In the genomic region with DNA sequence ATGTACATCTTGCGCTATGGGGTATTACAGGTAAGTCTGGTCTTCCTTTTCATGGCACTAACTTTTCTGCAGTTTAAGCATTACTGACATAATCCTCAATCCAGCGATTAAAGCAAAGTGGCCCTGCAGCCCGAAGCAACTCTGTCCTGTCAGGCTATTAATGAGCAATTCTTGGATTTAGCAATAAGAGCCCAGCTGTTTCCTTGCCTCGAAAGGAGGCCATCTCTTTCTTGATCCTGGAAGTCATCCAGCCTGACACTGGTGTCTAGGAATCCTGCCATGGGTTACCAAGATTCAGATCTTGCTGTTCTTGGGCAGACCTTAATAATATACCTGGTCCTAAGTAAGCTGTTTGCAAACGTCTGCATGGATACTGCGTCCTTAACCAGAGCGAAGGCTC, we compare ENCODE assay signal across 28 cellular contexts.
DNase-seq lines count a peak whose midpoint lies in the region; ATAC-seq and TF ChIP-seq lines count a peak whose summit lies in the region.
"Had no signal": no experiment of that assay in that cellular context is flagged by ENCODE, and none has a peak within 500 bp of the region (broad histone marks: within the 10 kb centered on the region; RNA-seq: fewer than 3 reads in every experiment).

No MANE protein-coding gene starts in this region.

- H3K4me1 ChIP-seq in breast epithelium = no peaks in the 10 kb centered on the region
- no peaks in the 10 kb centered on the region for H3K4me1 ChIP-seq in endocrine pancreas (ENCODE audit: control insufficient read depth, insufficient read depth, low read length)
- H3K4me1 ChIP-seq: parathyroid adenoma had no signal

- no peak overlapping the region for H3K27ac Mint-ChIP-seq in MCF 10A (ENCODE audit: low read depth, unreplicated experiment)
- H3K27ac Mint-ChIP-seq in activated naive CD8-positive, alpha-beta T cell treated with anti-CD3 and anti-CD28 coated beads for 36 hours = no peak overlapping the region
- no peak overlapping the region for H3K27ac Mint-ChIP-seq in activated CD8-positive, alpha-beta memory T cell treated with anti-CD3 and anti-CD28 coated beads, Interleukin-2, amount 10 ng/mL, durations not matched to agents 7 days and 5 days
- H3K27ac Mint-ChIP-seq: activated naive CD8-positive, alpha-beta T cell treated with anti-CD3 and anti-CD28 coated beads, Interleukin-2, amount 10 ng/mL, durations not matched to agents 7 days and 5 days; B cell; stimulated activated naive B cell treated with anti-CD40 and anti-IgM and Interleukin-4, amounts not matched to agents 10 μg/mL and 1 μg/mL and 100 μg/mL, for 72 hours had no signal

- H3K27ac ChIP-seq in breast epithelium = no peak overlapping the region
- H3K27ac ChIP-seq: parathyroid adenoma, RWPE1, sigmoid colon, SK-N-MC had no signal

- H3K4me3 Mint-ChIP-seq in MCF 10A (ENCODE audit: unreplicated experiment) = no peak overlapping the region
- no peak overlapping the region for H3K4me3 Mint-ChIP-seq in activated naive CD8-positive, alpha-beta T cell treated with anti-CD3 and anti-CD28 coated beads for 36 hours
- no peak overlapping the region for H3K4me3 Mint-ChIP-seq in activated CD8-positive, alpha-beta memory T cell treated with anti-CD3 and anti-CD28 coated beads, Interleukin-2, amount 10 ng/mL, durations not matched to agents 7 days and 5 days
- H3K4me3 Mint-ChIP-seq: activated naive CD8-positive, alpha-beta T cell treated with anti-CD3 and anti-CD28 coated beads, Interleukin-2, amount 10 ng/mL, durations not matched to agents 7 days and 5 days; B cell; neural crest cell; stimulated activated naive B cell treated with anti-CD40 and anti-IgM and Interleukin-4, amounts not matched to agents 10 μg/mL and 1 μg/mL and 100 μg/mL, for 72 hours had no signal

- H3K27me3 ChIP-seq in breast epithelium (no peaks in the 10 kb centered on the region), endocrine pancreas (ENCODE audit: control insufficient read depth, insufficient read depth, low read length) (no peaks in the 10 kb centered on the region)
- H3K27me3 ChIP-seq: sigmoid colon had no signal

- ATAC-seq in left ventricle myocardium superior = peak; percentile 75
- no peak for ATAC-seq in activated CD8-positive, alpha-beta memory T cell treated with anti-CD3 and anti-CD28 coated beads, Interleukin-2, amount 10 ng/mL, durations not matched to agents 7 days and 5 days
- ATAC-seq: HepG2; stimulated activated naive B cell treated with anti-CD40 and anti-IgM and Interleukin-4, amounts not matched to agents 10 μg/mL and 1 μg/mL and 100 μg/mL, for 72 hours had no signal

- CTCF ChIA-PET in MCF 10A (lab: Yijun Ruan, JAX) = interaction anchor here (0.6 to 6.4 kb wide), 4 partner anchors 11 to 1054 kb away, joined by 3 to 57 read pairs (median 3); no protein-coding TSS in a partner anchor
- CTCF ChIA-PET in activated CD8-positive, alpha-beta memory T cell treated with anti-CD3 and anti-CD28 coated beads, Interleukin-2, amount 10 ng/mL, durations not matched to agents 7 days and 5 days (lab: Charles Lee) = interaction anchor here (1.5 kb wide), 1 partner anchor 10 kb away, joined by 6 read pairs; no protein-coding TSS in a partner anchor

- TF ChIP-seq POLR2A in breast epithelium (IDR thresholded peaks at IDR 0.05) = no peak

- no peaks in the 10 kb centered on the region for H3K36me3 ChIP-seq in breast epithelium
- H3K36me3 ChIP-seq in endocrine pancreas (ENCODE audit: control insufficient read depth, insufficient read depth, low read length) = no peaks in the 10 kb centered on the region
- H3K36me3 ChIP-seq: sigmoid colon had no signal

- DNase-seq in MCF 10A (ENCODE audit: unreplicated experiment) = peak; percentile 30
- no peak for DNase-seq in breast epithelium (ENCODE audit: low spot score in 2 of 2)
- no peak for DNase-seq in left ventricle myocardium superior
- no peak for DNase-seq in AG08395 (ENCODE audit: low spot score)
- DNase-seq in NCI-H146 treated with DMSO at 0.1 percent for 48 hours (lab: John Stamatoyannopoulos, UW; ENCODE audit: unreplicated experiment) = no peak
- DNase-seq in activated naive CD8-positive, alpha-beta T cell treated with anti-CD3 and anti-CD28 coated beads for 36 hours = no peak
- no peak for DNase-seq in activated CD8-positive, alpha-beta memory T cell treated with anti-CD3 and anti-CD28 coated beads, Interleukin-2, amount 10 ng/mL, durations not matched to agents 7 days and 5 days
- DNase-seq: activated effector memory CD4-positive, alpha-beta T cell treated with Interleukin-2 at 50 U/mL for 16 hours; activated naive CD8-positive, alpha-beta T cell treated with anti-CD3 and anti-CD28 coated beads, Interleukin-2, amount 10 ng/mL, durations not matched to agents 7 days and 5 days; central memory CD4-positive, alpha-beta T cell; dermis blood vessel endothelial cell; DMS153; kidney glomerular epithelial cell; NCI-H1092 treated with DMSO at 0.1 percent for 48 hours; NCI-H2029 treated with DMSO at 0.1 percent for 48 hours; NCI-H226; NCI-H774; sigmoid colon; stimulated activated CD4-positive, alpha-beta T cell treated with anti-CD3 and anti-CD28 coated beads, Interleukin-4, amount 100 ng/mL, for 4 hours; stimulated activated naive B cell treated with anti-CD40 and anti-IgM and Interleukin-4, amounts not matched to agents 10 μg/mL and 1 μg/mL and 100 μg/mL, for 72 hours; T-helper 2 cell had no signal

- no peaks in the 10 kb centered on the region for H3K4me1 Mint-ChIP-seq in MCF 10A (ENCODE audit: insufficient read depth, unreplicated experiment)
- H3K4me1 Mint-ChIP-seq in activated naive CD8-positive, alpha-beta T cell treated with anti-CD3 and anti-CD28 coated beads for 36 hours = peaks cover 3% of the 10 kb centered on the region
- H3K4me1 Mint-ChIP-seq in activated CD8-positive, alpha-beta memory T cell treated with anti-CD3 and anti-CD28 coated beads, Interleukin-2, amount 10 ng/mL, durations not matched to agents 7 days and 5 days = peaks cover 2% of the 10 kb centered on the region
- H3K4me1 Mint-ChIP-seq: neural crest cell had no signal

- no peaks in the 10 kb centered on the region for H3K9me3 ChIP-seq in breast epithelium
- no peaks in the 10 kb centered on the region for H3K9me3 ChIP-seq in endocrine pancreas (ENCODE audit: control insufficient read depth, low read length)
- H3K9me3 ChIP-seq: sigmoid colon had no signal

- no peaks in the 10 kb centered on the region for H3K27me3 Mint-ChIP-seq in MCF 10A (ENCODE audit: insufficient read depth, unreplicated experiment)
- H3K27me3 Mint-ChIP-seq in activated naive CD8-positive, alpha-beta T cell treated with anti-CD3 and anti-CD28 coated beads for 36 hours = no peaks in the 10 kb centered on the region
- peaks cover 3% of the 10 kb centered on the region for H3K27me3 Mint-ChIP-seq in activated CD8-positive, alpha-beta memory T cell treated with anti-CD3 and anti-CD28 coated beads, Interleukin-2, amount 10 ng/mL, durations not matched to agents 7 days and 5 days
- H3K27me3 Mint-ChIP-seq: activated naive CD8-positive, alpha-beta T cell treated with anti-CD3 and anti-CD28 coated beads, Interleukin-2, amount 10 ng/mL, durations not matched to agents 7 days and 5 days; B cell had no signal

- no peaks in the 10 kb centered on the region for H3K9me3 Mint-ChIP-seq in MCF 10A (ENCODE audit: unreplicated experiment)
- no peaks in the 10 kb centered on the region for H3K9me3 Mint-ChIP-seq in activated naive CD8-positive, alpha-beta T cell treated with anti-CD3 and anti-CD28 coated beads for 36 hours
- no peaks in the 10 kb centered on the region for H3K9me3 Mint-ChIP-seq in activated CD8-positive, alpha-beta memory T cell treated with anti-CD3 and anti-CD28 coated beads, Interleukin-2, amount 10 ng/mL, durations not matched to agents 7 days and 5 days (ENCODE audit: low read depth)
- H3K9me3 Mint-ChIP-seq: activated naive CD8-positive, alpha-beta T cell treated with anti-CD3 and anti-CD28 coated beads, Interleukin-2, amount 10 ng/mL, durations not matched to agents 7 days and 5 days; neural crest cell; stimulated activated naive B cell treated with anti-CD40 and anti-IgM and Interleukin-4, amounts not matched to agents 10 μg/mL and 1 μg/mL and 100 μg/mL, for 72 hours had no signal

- intact Hi-C loops in MCF 10A (cut with micrococcal nuclease) = no loop called here
- intact Hi-C loops in breast epithelium (cut with DNase I; ENCODE audit: low total_unique reads) = no loop called here
- intact Hi-C loops in left ventricle myocardium superior (cut with micrococcal nuclease) = no loop called here

- no peak overlapping the region for H3K9ac ChIP-seq in endocrine pancreas (ENCODE audit: control insufficient read depth, insufficient read depth, low read length)
- H3K9ac ChIP-seq: parathyroid adenoma had no signal

- no TSS peak for BruUV-seq in MCF 10A (replicated peaks; lab: Mats Ljungman, UMichigan)

- POLR2A ChIA-PET in MCF 10A (lab: Yijun Ruan, JAX) = interaction anchor here (0.6 kb wide), 1 partner anchor 14 kb away, joined by 4 read pairs; no protein-coding TSS in a partner anchor

- no peaks in the 10 kb centered on the region for H3K36me3 Mint-ChIP-seq in MCF 10A (ENCODE audit: insufficient read depth, unreplicated experiment)
- H3K36me3 Mint-ChIP-seq in activated naive CD8-positive, alpha-beta T cell treated with anti-CD3 and anti-CD28 coated beads for 36 hours = no peaks in the 10 kb centered on the region
- H3K36me3 Mint-ChIP-seq in activated CD8-positive, alpha-beta memory T cell treated with anti-CD3 and anti-CD28 coated beads, Interleukin-2, amount 10 ng/mL, durations not matched to agents 7 days and 5 days = no peaks in the 10 kb centered on the region
- H3K36me3 Mint-ChIP-seq: activated naive CD8-positive, alpha-beta T cell treated with anti-CD3 and anti-CD28 coated beads, Interleukin-2, amount 10 ng/mL, durations not matched to agents 7 days and 5 days; stimulated activated naive B cell treated with anti-CD40 and anti-IgM and Interleukin-4, amounts not matched to agents 10 μg/mL and 1 μg/mL and 100 μg/mL, for 72 hours had no signal

- H3K4me3 ChIP-seq in breast epithelium (peak overlapping the region in 1 of 3 donors; percentile 10), endocrine pancreas (ENCODE audit: control insufficient read depth, insufficient read depth, low read length) (peak overlapping the region; percentile 79)
- H3K4me3 ChIP-seq: sigmoid colon, SK-N-MC had no signal

- TF ChIP-seq CTCF in MCF 10A (IDR thresholded peaks at IDR 0.05; ENCODE audit: unreplicated experiment) (no peak), breast epithelium (IDR thresholded peaks at IDR 0.05) (no peak)
